22 cellular contexts compared by ENCODE assay signal in the genomic region with DNA sequence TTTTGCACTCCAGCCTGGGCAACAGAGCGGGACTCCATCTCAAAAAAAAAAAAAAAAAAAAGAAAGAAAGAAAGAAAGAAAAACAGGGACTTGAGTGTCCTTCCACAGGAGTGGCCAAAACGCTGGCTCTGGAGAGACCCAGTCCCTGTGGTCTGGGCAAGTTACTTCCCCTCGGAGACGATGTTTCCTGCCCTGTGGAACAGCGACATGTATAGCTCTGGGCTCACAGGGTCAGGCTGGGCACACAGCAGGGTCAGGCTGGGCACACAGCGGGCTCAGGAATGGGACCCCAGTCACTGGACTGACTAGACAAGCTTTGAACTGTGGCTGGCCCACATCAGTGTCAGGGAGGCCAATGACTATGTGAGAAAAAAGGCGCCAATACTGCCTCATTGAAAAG.
A peak's percentile ranks its signal among the peaks of the same experiment; 100 is the strongest.
DNase-seq lines count a peak whose midpoint lies in the region; FAIRE-seq and TF ChIP-seq lines count a peak whose summit lies in the region.
"Had no signal": no experiment of that assay in that cellular context is flagged by ENCODE, and none has a peak within 500 bp of the region (broad histone marks: within the 10 kb centered on the region; RNA-seq: fewer than 3 reads in every experiment).

No MANE protein-coding gene starts in this region.

- DNase-seq in activated T-cell treated with anti-CD3 and anti-CD28 coated beads, Interleukin-2, amount 50 U/mL, for 24 hours: no peak
- no peak for DNase-seq in activated T-cell treated with anti-CD3 and anti-CD28 coated beads, Interleukin-2, amount 50 U/mL, for 48 hours
- no peak for DNase-seq in endothelial cell (ENCODE audit: low spot score)
- peak; percentile 43 for DNase-seq in osteoblast (ENCODE audit: insufficient read length, low spot score, missing footprints)
- no peak for DNase-seq in tibial nerve (ENCODE audit: low spot score in 2 of 2)
- no peak for DNase-seq in activated CD4-positive, alpha-beta T cell treated with anti-CD3 and anti-CD28 coated beads for 48 hours
- no peak for DNase-seq in GM12892 (ENCODE audit: insufficient read length)
- no peak for DNase-seq in hippocampal formation (lab: John Stamatoyannopoulos, UW)
- DNase-seq: activated CD4-positive, alpha-beta T cell treated with anti-CD3 and anti-CD28 coated beads, Interleukin-2, amount 10 ng/mL, durations not matched to agents 7 days and 5 days; activated gamma-delta T cell; Calu3; Kasumi-1; mesendoderm; NCI-H1105 treated with DMSO at 0.1 percent for 48 hours; NCI-H524; nephron progenitor cell; SHP77 treated with DMSO at 0.1 percent for 48 hours; T-cell; tibial artery had no signal

- H3K27me3 ChIP-seq in osteoblast (ENCODE audit: insufficient read depth, low read length): no peaks in the 10 kb centered on the region
- H3K27me3 ChIP-seq in tibial nerve: no peaks in the 10 kb centered on the region
- H3K27me3 ChIP-seq: tibial artery had no signal

- H3K9me3 ChIP-seq in osteoblast (ENCODE audit: low read depth, low read length) (no peaks in the 10 kb centered on the region), tibial nerve (no peaks in the 10 kb centered on the region)
- H3K9me3 ChIP-seq: tibial artery had no signal

- peaks cover 14% of the 10 kb centered on the region for H3K4me1 Mint-ChIP-seq in activated T-cell treated with anti-CD3 and anti-CD28 coated beads, Interleukin-2, amount 50 U/mL, for 24 hours (ENCODE audit: low read depth)
- peaks cover 48% of the 10 kb centered on the region for H3K4me1 Mint-ChIP-seq in endothelial cell (ENCODE audit: unreplicated experiment)
- H3K4me1 Mint-ChIP-seq: activated CD4-positive, alpha-beta T cell treated with anti-CD3 and anti-CD28 coated beads, Interleukin-2, amount 10 ng/mL, durations not matched to agents 7 days and 5 days had no signal

- no peak for TF ChIP-seq EP300 in tibial nerve (IDR thresholded peaks at IDR 0.05)

- peaks cover 11% of the 10 kb centered on the region for H3K36me3 Mint-ChIP-seq in activated T-cell treated with anti-CD3 and anti-CD28 coated beads, Interleukin-2, amount 50 U/mL, for 24 hours (ENCODE audit: low read depth)
- peaks cover 23% of the 10 kb centered on the region for H3K36me3 Mint-ChIP-seq in endothelial cell (ENCODE audit: low read depth, unreplicated experiment)

- no peak overlapping the region for H3K4me2 ChIP-seq in osteoblast (ENCODE audit: insufficient read depth, low read length)

- no peak overlapping the region for H3K27ac ChIP-seq in osteoblast (ENCODE audit: low read depth, low read length)
- H3K27ac ChIP-seq in tibial nerve: peak overlapping the region in 3 of 4 donors; percentile 83 to 93 (median 89)
- H3K27ac ChIP-seq: 22Rv1, tibial artery had no signal

- peak overlapping the region; percentile 77 for H3K27ac Mint-ChIP-seq in activated T-cell treated with anti-CD3 and anti-CD28 coated beads, Interleukin-2, amount 50 U/mL, for 24 hours
- peak overlapping the region; percentile 97 for H3K27ac Mint-ChIP-seq in endothelial cell (ENCODE audit: unreplicated experiment)
- H3K27ac Mint-ChIP-seq: activated CD4-positive, alpha-beta T cell treated with anti-CD3 and anti-CD28 coated beads, Interleukin-2, amount 10 ng/mL, durations not matched to agents 7 days and 5 days; B cell; nephron progenitor cell had no signal

- 38 to 50% methylated on average over 7 of the region's 7 CpGs for WGBS in tibial nerve, 2 donors

- H3K4me3 ChIP-seq in osteoblast (ENCODE audit: insufficient read depth, low read length) (no peak overlapping the region), tibial nerve (no peak overlapping the region)
- H3K4me3 ChIP-seq: tibial artery had no signal

- no peak for FAIRE-seq in GM12892 (lab: Jason Lieb, UNC)
- FAIRE-seq: islet of Langerhans had no signal

- peaks cover 33% of the 10 kb centered on the region for H4K20me1 ChIP-seq in osteoblast (ENCODE audit: insufficient read depth, low read length)

- no peaks in the 10 kb centered on the region for H3K27me3 Mint-ChIP-seq in activated T-cell treated with anti-CD3 and anti-CD28 coated beads, Interleukin-2, amount 50 U/mL, for 24 hours
- peaks cover 21% of the 10 kb centered on the region for H3K27me3 Mint-ChIP-seq in endothelial cell (ENCODE audit: unreplicated experiment)
- H3K27me3 Mint-ChIP-seq: activated CD4-positive, alpha-beta T cell treated with anti-CD3 and anti-CD28 coated beads, Interleukin-2, amount 10 ng/mL, durations not matched to agents 7 days and 5 days; B cell; T-cell had no signal

- no peak overlapping the region for H2AFZ ChIP-seq in osteoblast (ENCODE audit: low read length)

- H3K36me3 ChIP-seq in osteoblast (ENCODE audit: insufficient read depth, low read length): no peaks in the 10 kb centered on the region
- peaks cover 0 to 12% (median 0%) of the 10 kb centered on the region in 3 donors for H3K36me3 ChIP-seq in tibial nerve

- H3K4me1 ChIP-seq in osteoblast (ENCODE audit: insufficient read depth, low read length): peaks cover 6% of the 10 kb centered on the region
- peaks cover 10 to 100% (median 82%) of the 10 kb centered on the region in 4 donors for H3K4me1 ChIP-seq in tibial nerve

- H3K79me2 ChIP-seq in osteoblast (ENCODE audit: insufficient read depth, low read length): peaks cover 47% of the 10 kb centered on the region

- H3K9me3 Mint-ChIP-seq in activated T-cell treated with anti-CD3 and anti-CD28 coated beads, Interleukin-2, amount 50 U/mL, for 24 hours: no peaks in the 10 kb centered on the region
- H3K9me3 Mint-ChIP-seq in endothelial cell (ENCODE audit: unreplicated experiment): no peaks in the 10 kb centered on the region
- H3K9me3 Mint-ChIP-seq: activated CD4-positive, alpha-beta T cell treated with anti-CD3 and anti-CD28 coated beads, Interleukin-2, amount 10 ng/mL, durations not matched to agents 7 days and 5 days; nephron progenitor cell; T-cell had no signal

- TF ChIP-seq POLR2A in tibial nerve (IDR thresholded peaks at IDR 0.05) (no peak), GM12892 (IDR thresholded peaks at IDR 0.05; ENCODE audit: low read depth, low read length) (no peak)

- TF ChIP-seq CTCF in endothelial cell (IDR thresholded peaks at IDR 0.05; ENCODE audit: unreplicated experiment) (no peak), osteoblast (IDR thresholded peaks at IDR 0.05; ENCODE audit: extremely low read depth, low read depth, low read length) (no peak), tibial nerve (IDR thresholded peaks at IDR 0.05) (no peak)

- no peak overlapping the region for H3K4me3 Mint-ChIP-seq in activated T-cell treated with anti-CD3 and anti-CD28 coated beads, Interleukin-2, amount 50 U/mL, for 24 hours
- peak overlapping the region; percentile 60 for H3K4me3 Mint-ChIP-seq in endothelial cell (ENCODE audit: unreplicated experiment)
- H3K4me3 Mint-ChIP-seq: activated CD4-positive, alpha-beta T cell treated with anti-CD3 and anti-CD28 coated beads, Interleukin-2, amount 10 ng/mL, durations not matched to agents 7 days and 5 days; B cell; nephron progenitor cell; T-cell had no signal
